16 cellular contexts compared by ENCODE assay signal in the genomic region with DNA sequence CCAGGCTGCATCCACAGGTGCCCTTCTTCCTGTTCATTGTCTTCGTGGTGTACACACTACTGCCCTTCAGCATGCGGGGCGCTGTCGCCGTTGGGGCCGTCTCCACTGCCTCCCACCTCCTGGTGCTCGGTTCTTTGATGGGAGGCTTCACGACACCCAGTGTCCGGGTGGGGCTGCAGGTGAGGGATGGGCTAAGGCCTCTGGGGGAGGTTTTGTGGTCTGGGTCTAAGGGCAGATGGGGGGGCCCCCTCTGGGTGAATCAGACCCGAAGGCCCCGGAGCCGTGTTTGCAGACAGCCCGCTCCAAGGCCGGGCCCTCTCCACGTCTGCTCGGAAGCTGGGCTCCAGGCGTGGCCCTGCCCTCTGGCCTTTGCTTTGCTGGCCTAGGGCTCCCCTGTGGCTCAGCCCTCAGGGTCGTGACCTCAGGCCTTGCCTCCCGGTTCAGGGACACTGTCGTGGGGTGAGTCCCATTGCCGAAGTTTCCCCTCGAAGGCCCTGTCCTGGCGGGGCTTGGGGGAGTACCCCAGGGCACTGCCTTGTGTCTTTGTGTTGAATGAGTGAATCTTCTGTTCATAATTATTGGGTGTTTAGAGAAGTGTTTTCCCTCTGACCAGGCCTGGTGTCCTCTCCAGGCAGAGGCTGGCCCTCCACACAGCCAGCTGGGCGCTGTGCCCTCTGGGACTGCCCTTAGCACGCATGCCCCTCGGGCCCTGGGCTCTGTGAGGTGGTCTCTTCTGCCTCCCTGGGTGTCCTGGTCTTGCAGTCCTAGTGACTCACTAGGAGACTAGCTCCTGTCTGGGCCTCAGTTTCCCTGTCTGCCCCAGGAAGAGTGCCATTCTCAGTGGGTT. TPM values are rescaled to one million over a fixed set of nuclear protein-coding genes. Genes with fewer than 3 reads are reported as not detected.
A peak's percentile ranks its signal among the peaks of the same experiment; 100 is the strongest.
DNase-seq lines count a peak whose midpoint lies in the region; ATAC-seq and TF ChIP-seq lines count a peak whose summit lies in the region.
"Had no signal": no experiment of that assay in that cellular context is flagged by ENCODE, and none has a peak within 500 bp of the region (broad histone marks: within the 10 kb centered on the region; RNA-seq: fewer than 3 reads in every experiment).

No MANE protein-coding gene starts in this region.

- no peaks in the 10 kb centered on the region for H3K27me3 Mint-ChIP-seq in stimulated activated naive CD8-positive, alpha-beta T cell treated with anti-CD3 and anti-CD28 coated beads, Interleukin-15, Interleukin-2, amounts not matched to agents 100 ng/mL and 50 ng/mL, for 24 hours
- no peaks in the 10 kb centered on the region for H3K27me3 Mint-ChIP-seq in effector memory CD8-positive, alpha-beta T cell
- no peaks in the 10 kb centered on the region for H3K27me3 Mint-ChIP-seq in neural crest cell (ENCODE audit: low read depth)
- H3K27me3 Mint-ChIP-seq: CD4-positive, alpha-beta memory T cell had no signal

- peaks cover 32% of the 10 kb centered on the region for H3K36me3 Mint-ChIP-seq in stimulated activated naive CD8-positive, alpha-beta T cell treated with anti-CD3 and anti-CD28 coated beads, Interleukin-15, Interleukin-2, amounts not matched to agents 100 ng/mL and 50 ng/mL, for 24 hours (ENCODE audit: low read depth)
- H3K36me3 Mint-ChIP-seq in effector memory CD8-positive, alpha-beta T cell (ENCODE audit: insufficient read depth), result peaks cover 81% of the 10 kb centered on the region
- no peaks in the 10 kb centered on the region for H3K36me3 Mint-ChIP-seq in neural crest cell (ENCODE audit: low read depth)

- no peak for TF ChIP-seq CTCF in neural crest cell (conservative IDR thresholded peaks at IDR 0.05)

- no peak for DNase-seq in stimulated activated naive CD8-positive, alpha-beta T cell treated with anti-CD3 and anti-CD28 coated beads, Interleukin-15, Interleukin-2, amounts not matched to agents 100 U/mL and 50 U/mL, for 24 hours
- no peak for DNase-seq in effector memory CD8-positive, alpha-beta T cell
- DNase-seq in neural crest cell (ENCODE audit: low read depth, low spot score), result no peak
- no peak for DNase-seq in GDM1 (lab: John Stamatoyannopoulos, UW)
- DNase-seq in NCI-H146 (lab: John Stamatoyannopoulos, UW), result no peak
- DNase-seq: BE2C, DMS79, GOT3, NCI-H1105 treated with DMSO at 0.1 percent for 48 hours, NCI-H187 treated with DMSO at 0.1 percent for 48 hours, NCI-H446, NCI-H69 had no signal

- H3K9me3 Mint-ChIP-seq in stimulated activated naive CD8-positive, alpha-beta T cell treated with anti-CD3 and anti-CD28 coated beads, Interleukin-15, Interleukin-2, amounts not matched to agents 100 ng/mL and 50 ng/mL, for 24 hours, result no peaks in the 10 kb centered on the region
- H3K9me3 Mint-ChIP-seq in effector memory CD8-positive, alpha-beta T cell, result no peaks in the 10 kb centered on the region
- no peaks in the 10 kb centered on the region for H3K9me3 Mint-ChIP-seq in neural crest cell
- H3K9me3 Mint-ChIP-seq: CD4-positive, alpha-beta memory T cell had no signal

- H3K4me1 Mint-ChIP-seq in stimulated activated naive CD8-positive, alpha-beta T cell treated with anti-CD3 and anti-CD28 coated beads, Interleukin-15, Interleukin-2, amounts not matched to agents 100 ng/mL and 50 ng/mL, for 24 hours (ENCODE audit: low read depth), result no peaks in the 10 kb centered on the region
- H3K4me1 Mint-ChIP-seq in effector memory CD8-positive, alpha-beta T cell (ENCODE audit: low read depth in 2 of 2), result peaks cover 23 to 40% of the 10 kb centered on the region in 2 donors
- H3K4me1 Mint-ChIP-seq in neural crest cell, result no peaks in the 10 kb centered on the region

- ATAC-seq in stimulated activated naive CD8-positive, alpha-beta T cell treated with anti-CD3 and anti-CD28 coated beads, Interleukin-15, Interleukin-2, amounts not matched to agents 100 U/mL and 50 U/mL, for 24 hours, result no peak
- ATAC-seq in effector memory CD8-positive, alpha-beta T cell (replicated peaks), result no peak
- ATAC-seq in GM21723 (IDR thresholded peaks at IDR 0.05; ENCODE audit: unreplicated experiment), result no peak
- ATAC-seq: GM12878 had no signal

- H3K4me3 Mint-ChIP-seq in stimulated activated naive CD8-positive, alpha-beta T cell treated with anti-CD3 and anti-CD28 coated beads, Interleukin-15, Interleukin-2, amounts not matched to agents 100 ng/mL and 50 ng/mL, for 24 hours, result no peak overlapping the region
- no peak overlapping the region for H3K4me3 Mint-ChIP-seq in effector memory CD8-positive, alpha-beta T cell
- H3K4me3 Mint-ChIP-seq in neural crest cell, result no peak overlapping the region
- H3K4me3 Mint-ChIP-seq: CD4-positive, alpha-beta memory T cell had no signal

- H3K27ac Mint-ChIP-seq in stimulated activated naive CD8-positive, alpha-beta T cell treated with anti-CD3 and anti-CD28 coated beads, Interleukin-15, Interleukin-2, amounts not matched to agents 100 ng/mL and 50 ng/mL, for 24 hours, result peak overlapping the region; percentile 26
- H3K27ac Mint-ChIP-seq in effector memory CD8-positive, alpha-beta T cell, result peak overlapping the region; percentile 60 to 84
- H3K27ac Mint-ChIP-seq in neural crest cell (ENCODE audit: unreplicated experiment), result peak overlapping the region; percentile 83

RNA-seq across cellular contexts. Expression of gene ADCY7, which starts 25.6 kb away (rescaled TPM):
- 6.9 and 8.8 TPM in 2 replicates for total RNA-seq in neural crest cell

Comparison
In these comparisons a context has a peak if more than half of its experiments do, and no peak if none do; other contexts are left out.
1. H3K27ac Mint-ChIP-seq: peak in every context shown above with its lines; median percentile 83 in neural crest cell; 72 in effector memory CD8-positive, alpha-beta T cell; 26 in stimulated activated naive CD8-positive, alpha-beta T cell treated with anti-CD3 and anti-CD28 coated beads, Interleukin-15, Interleukin-2, amounts not matched to agents 100 ng/mL and 50 ng/mL, for 24 hours.